In the genomic region with DNA sequence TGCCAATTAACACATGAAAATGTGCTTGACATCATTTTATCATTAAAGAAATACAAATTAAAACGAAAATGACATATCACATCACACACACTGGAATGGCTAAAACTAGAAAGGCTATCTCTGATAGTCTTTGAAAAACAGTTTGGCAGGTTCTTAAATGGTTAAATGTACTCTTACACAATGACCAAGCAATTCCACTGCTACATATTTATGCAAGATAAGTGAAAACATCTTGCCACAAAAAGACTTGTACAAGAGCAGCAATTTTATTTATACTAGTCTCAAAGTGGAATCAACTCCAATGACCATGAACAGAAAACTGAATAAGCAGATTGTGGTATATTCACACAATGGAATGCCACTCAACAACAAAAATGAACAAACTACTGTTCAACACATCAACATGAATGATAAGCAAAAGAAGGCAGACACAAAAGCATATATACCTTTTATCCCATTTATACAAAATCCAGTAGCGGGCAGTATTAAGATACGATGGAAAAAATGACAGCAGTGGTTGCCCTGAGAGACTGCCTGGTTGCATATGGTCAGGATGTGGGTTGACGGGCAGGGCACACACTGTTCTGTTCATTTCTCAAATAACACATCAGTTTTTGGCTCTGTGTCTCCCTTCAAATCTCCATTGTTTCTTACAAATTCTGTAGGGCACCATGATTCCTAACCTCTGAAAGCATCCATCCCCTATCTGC, we compare ENCODE assay signal across 8 cellular contexts. TPM values are rescaled to one million over a fixed set of nuclear protein-coding genes. Genes with fewer than 3 reads are reported as not detected.
DNase-seq lines count a peak whose midpoint lies in the region; ATAC-seq and TF ChIP-seq lines count a peak whose summit lies in the region.

No MANE protein-coding gene starts in this region.

- H3K36me3 ChIP-seq in CD4-positive, CD25-positive, alpha-beta regulatory T cell (ENCODE audit: control insufficient read depth, insufficient read depth, low read length), result peaks cover 60% of the 10 kb centered on the region
- H3K36me3 ChIP-seq in esophagus muscularis mucosa, result peaks cover 13 to 41% (median 28%) of the 10 kb centered on the region in 4 donors

- peak; percentile 78 to 86 for ATAC-seq in CD4-positive, CD25-positive, alpha-beta regulatory T cell (ENCODE audit: low read depth in 2 of 2)
- ATAC-seq in GM21723 (IDR thresholded peaks at IDR 0.05; ENCODE audit: unreplicated experiment) (peak; percentile 53), GM18858 (IDR thresholded peaks at IDR 0.05; ENCODE audit: unreplicated experiment) (no peak), HG03342 (IDR thresholded peaks at IDR 0.05; ENCODE audit: unreplicated experiment) (no peak)

- peak overlapping the region; percentile 53 to 89 (median 88) for H3K27ac Mint-ChIP-seq in CD4-positive, CD25-positive, alpha-beta regulatory T cell

- no peak for TF ChIP-seq POLR2A in esophagus muscularis mucosa (IDR thresholded peaks at IDR 0.05; ENCODE audit: low read depth)

- 68% methylated on average over 4 of the region's 4 CpGs for WGBS in esophagus muscularis mucosa

- H3K9me3 ChIP-seq in CD4-positive, CD25-positive, alpha-beta regulatory T cell (ENCODE audit: control insufficient read depth in 2 of 2, low read length in 2 of 2), result peaks cover 5 to 6% of the 10 kb centered on the region in 2 experiments
- peaks cover 0 to 3% (median 0%) of the 10 kb centered on the region in 4 donors for H3K9me3 ChIP-seq in esophagus muscularis mucosa

- TF ChIP-seq CTCF in esophagus muscularis mucosa (IDR thresholded peaks at IDR 0.05), result no peak

- peaks cover 33 to 72% (median 51%) of the 10 kb centered on the region in 4 donors for H3K4me1 Mint-ChIP-seq in CD4-positive, CD25-positive, alpha-beta regulatory T cell

- peak; percentile 16 to 80 (median 70) for DNase-seq in CD4-positive, CD25-positive, alpha-beta regulatory T cell
- peak; percentile 30 for DNase-seq in UCSD-AML1 (lab: John Stamatoyannopoulos, UW; ENCODE audit: unreplicated experiment)
- DNase-seq in esophagus muscularis mucosa (ENCODE audit: extremely low spot score), result no peak
- DNase-seq in stimulated activated naive CD4-positive, alpha-beta T cell treated with Interleukin-2 at 50 U/mL for 16 hours (lab: John Stamatoyannopoulos, UW), result peak; percentile 38
- no peak for DNase-seq in DMS53 treated with DMSO at 0.1 percent for 48 hours (lab: John Stamatoyannopoulos, UW; ENCODE audit: unreplicated experiment)

- peak overlapping the region; percentile 89 for H3K4me3 ChIP-seq in CD4-positive, CD25-positive, alpha-beta regulatory T cell (ENCODE audit: low read depth, low read length)
- H3K4me3 ChIP-seq in esophagus muscularis mucosa, result no peak overlapping the region

- H3K4me1 ChIP-seq in CD4-positive, CD25-positive, alpha-beta regulatory T cell (ENCODE audit: control insufficient read depth, insufficient read depth, low read length, poor library complexity, severe bottlenecking), result peaks cover 40% of the 10 kb centered on the region
- H3K4me1 ChIP-seq in esophagus muscularis mucosa, result peaks cover 7 to 26% (median 18%) of the 10 kb centered on the region in 4 donors

- H3K36me3 Mint-ChIP-seq in CD4-positive, CD25-positive, alpha-beta regulatory T cell, result peaks cover 39% of the 10 kb centered on the region

- intact Hi-C loops in esophagus muscularis mucosa (cut with DNase I), result no loop called here

- no peaks in the 10 kb centered on the region for H3K27me3 ChIP-seq in CD4-positive, CD25-positive, alpha-beta regulatory T cell (ENCODE audit: control insufficient read depth, insufficient read depth, low read length)
- no peaks in the 10 kb centered on the region for H3K27me3 ChIP-seq in esophagus muscularis mucosa

- peak overlapping the region; percentile 66 to 77 (median 72) for H3K4me3 Mint-ChIP-seq in CD4-positive, CD25-positive, alpha-beta regulatory T cell

- H3K9me3 Mint-ChIP-seq in CD4-positive, CD25-positive, alpha-beta regulatory T cell, result peaks cover 0 to 3% (median 2%) of the 10 kb centered on the region in 7 donors

- no peak for TF ChIP-seq EP300 in esophagus muscularis mucosa (IDR thresholded peaks at IDR 0.05)

- no peaks in the 10 kb centered on the region for H3K27me3 Mint-ChIP-seq in CD4-positive, CD25-positive, alpha-beta regulatory T cell

- peak overlapping the region; percentile 71 for H3K27ac ChIP-seq in CD4-positive, CD25-positive, alpha-beta regulatory T cell (ENCODE audit: insufficient read depth, low read length, poor library complexity, severe bottlenecking)
- peak overlapping the region in 3 of 4 donors; percentile 5 to 40 (median 5) for H3K27ac ChIP-seq in esophagus muscularis mucosa (replicated peaks in 1 of 4)

RNA-seq across cellular contexts. Expression of a gene that starts 25.3 kb away (rescaled TPM):
- total RNA-seq in CD4-positive, CD25-positive, alpha-beta regulatory T cell, result 335 TPM
- polyA plus RNA-seq in CD4-positive, CD25-positive, alpha-beta regulatory T cell, result 100 to 1,000 TPM; 116 to 130 (median 122) TPM
- total RNA-seq in esophagus muscularis mucosa, result 10 to 100 TPM; 83.8 to 95.5 (median 92.1) TPM

Comparison
In these comparisons a context has a peak if more than half of its experiments do, and no peak if none do; other contexts are left out.
1. ATAC-seq: peak in CD4-positive, CD25-positive, alpha-beta regulatory T cell (2 of 2) and GM21723 (single experiment); none in GM18858 (single experiment) and HG03342 (single experiment).
2. DNase-seq: peak in CD4-positive, CD25-positive, alpha-beta regulatory T cell (3 of 3), UCSD-AML1 (single experiment) and stimulated activated naive CD4-positive, alpha-beta T cell treated with Interleukin-2 at 50 U/mL for 16 hours (single experiment); none in esophagus muscularis mucosa (single experiment) and DMS53 treated with DMSO at 0.1 percent for 48 hours (single experiment).